ENCODE assay signal across 29 cellular contexts in the genomic region with DNA sequence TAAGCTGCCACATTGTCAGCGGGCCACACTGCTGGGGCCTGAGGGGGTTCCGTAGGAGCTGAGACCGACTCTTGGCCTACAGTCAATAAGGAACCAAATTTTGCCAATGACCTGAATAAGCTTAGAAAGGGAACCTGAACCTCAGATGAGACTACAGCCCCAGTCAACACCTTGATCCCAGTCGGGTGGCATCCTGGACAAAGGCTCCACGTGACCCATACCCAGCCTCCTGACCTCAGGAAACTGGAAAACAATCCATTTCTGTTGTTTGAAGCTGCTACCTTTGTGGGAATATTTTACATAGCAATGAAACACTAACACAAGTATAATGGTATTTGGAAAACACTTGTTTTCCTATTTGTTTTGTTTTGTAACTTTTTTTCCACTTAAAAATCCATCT.
"Had no signal": no experiment of that assay in that cellular context is flagged by ENCODE, and none has a peak within 500 bp of the region (broad histone marks: within the 10 kb centered on the region; RNA-seq: fewer than 3 reads in every experiment).

No MANE protein-coding gene starts in this region.

- H3K27ac ChIP-seq: adrenal gland, ascending aorta, breast epithelium, cardiac muscle cell, colonic mucosa, epithelial cell of prostate, esophagus squamous epithelium, gastroesophageal sphincter, heart right ventricle had no signal

- H3K9me3 ChIP-seq: adrenal gland, ascending aorta, breast epithelium, colonic mucosa, esophagus squamous epithelium had no signal

- DNase-seq: activated B cell treated with CpG ODN at 0.5 μM for 24 hours; activated CD4-positive, alpha-beta memory T cell treated with anti-CD3 and anti-CD28 coated beads for 36 hours; activated CD4-positive, alpha-beta T cell treated with anti-CD3 and anti-CD28 coated beads for 48 hours; activated CD8-positive, alpha-beta memory T cell treated with anti-CD3 and anti-CD28 coated beads, Interleukin-2, amount 10 ng/mL, durations not matched to agents 7 days and 5 days; activated CD8-positive, alpha-beta memory T cell treated with anti-CD3 and anti-CD28 coated beads, Interleukin-2, amount 50 U/mL, for 4 hours; activated CD8-positive, alpha-beta T cell treated with anti-CD3 and anti-CD28 coated beads, Interleukin-2, amount 10 ng/mL, durations not matched to agents 7 days and 5 days; activated effector memory CD4-positive, alpha-beta T cell treated with anti-CD3 and anti-CD28 coated beads, Interleukin-2, amount 50 U/mL, for 16 hours; activated naive CD4-positive, alpha-beta T cell treated with anti-CD3 and anti-CD28 coated beads for 36 hours; activated naive CD8-positive, alpha-beta T cell treated with anti-CD3 and anti-CD28 coated beads for 36 hours; activated naive CD8-positive, alpha-beta T cell treated with anti-CD3 and anti-CD28 coated beads, Interleukin-2, amount 50 U/mL, for 24 hours; activated T-cell treated with anti-CD3 and anti-CD28 coated beads, Interleukin-2, amount 50 U/mL, for 1 hour; activated T-cell treated with anti-CD3 and anti-CD28 coated beads, Interleukin-2, amount 50 U/mL, for 48 hours; adrenal gland; central memory CD4-positive, alpha-beta T cell; cerebellar nuclear complex; colonic mucosa; effector CD8-positive, alpha-beta T cell; esophagus squamous epithelium; foreskin melanocyte; heart right ventricle; T-helper 2 cell had no signal

- H3K4me1 ChIP-seq: adrenal gland, ascending aorta, breast epithelium, colonic mucosa, esophagus squamous epithelium, gastroesophageal sphincter had no signal

- H3K36me3 ChIP-seq: adrenal gland, ascending aorta, breast epithelium, cardiac muscle cell, colonic mucosa, esophagus squamous epithelium, gastroesophageal sphincter, heart right ventricle had no signal

- ATAC-seq: activated CD4-positive, CD25-positive, alpha-beta regulatory T cell treated with anti-CD3 and anti-CD28 coated beads, Interleukin-2, amount 50 U/mL, for 24 hours; activated CD8-positive, alpha-beta memory T cell treated with anti-CD3 and anti-CD28 coated beads, Interleukin-2, amount 10 ng/mL, durations not matched to agents 7 days and 5 days; activated CD8-positive, alpha-beta T cell treated with anti-CD3 and anti-CD28 coated beads, Interleukin-2, amount 10 ng/mL, durations not matched to agents 7 days and 5 days; activated naive CD8-positive, alpha-beta T cell treated with anti-CD3 and anti-CD28 coated beads, Interleukin-2, amount 50 U/mL, for 24 hours; gastroesophageal sphincter; heart right ventricle had no signal

- FAIRE-seq: endometrium, endothelial cell of umbilical vein had no signal

- H3K27me3 ChIP-seq: adrenal gland, ascending aorta, colonic mucosa had no signal

- H3K4me3 ChIP-seq: adrenal gland, ascending aorta, breast epithelium, cardiac muscle cell, colonic mucosa, esophagus squamous epithelium, gastroesophageal sphincter, heart right ventricle had no signal
